Comparison of ENCODE assay signal across 1 cellular context in genomic region chr12:38588618-38589309, GRCh38.
TF ChIP-seq lines count a peak whose summit lies in the region.

No MANE protein-coding gene starts in this region.

TF ChIP-seq in H1, 55 proteins besides CTCF, POLR2A, EP300 and RAD21 (continued from another document):
- TF ChIP-seq HDAC6 (IDR thresholded peaks at IDR 0.05; ENCODE audit: low read depth, low read length) (no peak), TBP (IDR thresholded peaks at IDR 0.05; ENCODE audit: low read depth, low read length) (no peak), SIX5 (IDR thresholded peaks at IDR 0.05; ENCODE audit: low read depth, low read length) (no peak)
